Comparison of ENCODE assay signal across 15 cellular contexts in the genomic region with DNA sequence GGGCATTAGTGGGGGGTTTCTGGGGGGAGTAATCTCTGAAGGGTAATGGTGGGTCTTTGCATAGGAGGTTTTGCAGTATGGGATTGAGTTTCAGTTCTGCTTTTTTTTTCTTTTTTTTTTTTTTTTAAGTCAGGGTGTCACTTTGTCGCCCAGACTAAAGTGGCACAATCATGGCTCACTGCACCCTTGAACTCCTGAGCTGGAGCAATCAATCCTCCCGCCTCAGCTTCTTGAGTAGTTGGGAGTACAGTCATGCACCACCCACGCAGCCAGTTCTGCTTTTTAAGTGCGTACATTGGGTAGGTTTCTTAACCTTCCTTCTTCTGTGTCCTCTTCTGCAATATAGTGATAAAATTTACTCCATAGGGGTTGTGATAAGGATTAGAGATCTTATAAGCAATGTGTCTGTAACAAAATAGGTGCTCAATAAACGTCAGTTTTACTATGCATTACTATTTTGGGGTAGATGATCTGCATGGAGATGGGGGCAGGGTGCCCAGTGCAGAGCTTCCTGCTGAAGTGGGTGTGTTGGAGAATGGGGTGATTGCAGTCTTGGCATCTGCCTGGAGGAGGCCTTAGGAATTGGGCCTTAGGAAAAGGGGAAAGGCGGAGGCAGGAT. TPM values are rescaled to one million over a fixed set of nuclear protein-coding genes. Genes with fewer than 3 reads are reported as not detected.
A peak's percentile ranks its signal among the peaks of the same experiment; 100 is the strongest.
DNase-seq lines count a peak whose midpoint lies in the region; ATAC-seq and TF ChIP-seq lines count a peak whose summit lies in the region.
"Had no signal": no experiment of that assay in that cellular context is flagged by ENCODE, and none has a peak within 500 bp of the region (broad histone marks: within the 10 kb centered on the region; RNA-seq: fewer than 3 reads in every experiment).

No MANE protein-coding gene starts in this region.

- TF ChIP-seq POLR2A in breast epithelium (IDR thresholded peaks at IDR 0.05), result no peak
- TF ChIP-seq POLR2A in testis (IDR thresholded peaks at IDR 0.05), result no peak

- WGBS in testis, 2 donors, result 81 to 83% methylated on average over 6 of the region's 6 CpGs

- no peak overlapping the region for H3K4me3 ChIP-seq in breast epithelium
- no peak overlapping the region for H3K4me3 ChIP-seq in testis
- H3K4me3 ChIP-seq: right lobe of liver had no signal

- intact Hi-C loops in MCF 10A (cut with micrococcal nuclease), result no loop called here
- intact Hi-C loops in breast epithelium (cut with DNase I; ENCODE audit: low total_unique reads), result no loop called here
- intact Hi-C loops in testis (cut with DNase I; ENCODE audit: low total_unique reads), result no loop called here

- H3K4me3 Mint-ChIP-seq in MCF 10A (ENCODE audit: unreplicated experiment), result no peak overlapping the region
- H3K4me3 Mint-ChIP-seq in glutamatergic neuron (ENCODE audit: unreplicated experiment), result peak overlapping the region; percentile 34
- H3K4me3 Mint-ChIP-seq in T-helper 2 cell treated with Interferon-gamma antibody and Interleukin-4, amounts not matched to agents 5 μg/mL and 100 μg/mL, for 36 hours, result no peak overlapping the region

- H3K9me3 ChIP-seq in breast epithelium, result no peaks in the 10 kb centered on the region
- no peaks in the 10 kb centered on the region for H3K9me3 ChIP-seq in testis
- H3K9me3 ChIP-seq: BE2C, right lobe of liver had no signal

- H3K4me1 Mint-ChIP-seq in MCF 10A (ENCODE audit: insufficient read depth, unreplicated experiment) (peaks cover 6% of the 10 kb centered on the region), glutamatergic neuron (ENCODE audit: low read depth, unreplicated experiment) (peaks cover 17% of the 10 kb centered on the region)
- peaks cover 5% of the 10 kb centered on the region for H3K4me1 Mint-ChIP-seq in T-helper 2 cell treated with Interferon-gamma antibody and Interleukin-4, amounts not matched to agents 5 μg/mL and 100 μg/mL, for 36 hours (ENCODE audit: low read depth)

- H3K9me3 Mint-ChIP-seq in MCF 10A (ENCODE audit: unreplicated experiment) (no peaks in the 10 kb centered on the region), glutamatergic neuron (ENCODE audit: unreplicated experiment) (no peaks in the 10 kb centered on the region)
- no peaks in the 10 kb centered on the region for H3K9me3 Mint-ChIP-seq in T-helper 2 cell treated with Interferon-gamma antibody and Interleukin-4, amounts not matched to agents 5 μg/mL and 100 μg/mL, for 36 hours

- DNase-seq in MCF 10A (ENCODE audit: unreplicated experiment) (peak; percentile 68), breast epithelium (ENCODE audit: low spot score in 2 of 2) (no peak), OCI-M1 (lab: John Stamatoyannopoulos, UW) (peak; percentile 92), glutamatergic neuron (no peak), testis (peak; percentile 19), cortex of kidney (lab: John Stamatoyannopoulos, UW) (no peak)
- no peak for DNase-seq in T-helper 2 cell treated with Interferon-gamma antibody and Interleukin-4, amounts not matched to agents 5 μg/mL and 100 μg/mL, for 36 hours (ENCODE audit: low spot score)
- DNase-seq: activated CD8-positive, alpha-beta memory T cell treated with anti-CD3 and anti-CD28 coated beads, Interleukin-2, amount 50 U/mL, for 48 hours; BE2C; central memory CD4-positive, alpha-beta T cell; NCI-H187 treated with DMSO at 0.1 percent for 48 hours; right lobe of liver; SHP77 treated with DMSO at 0.1 percent for 48 hours had no signal

- no peak for TF ChIP-seq CTCF in MCF 10A (IDR thresholded peaks at IDR 0.05; ENCODE audit: unreplicated experiment)
- no peak for TF ChIP-seq CTCF in breast epithelium (IDR thresholded peaks at IDR 0.05)
- no peak for TF ChIP-seq CTCF in glutamatergic neuron (IDR thresholded peaks at IDR 0.05; ENCODE audit: partially characterized antibody, unreplicated experiment)
- TF ChIP-seq CTCF in testis (IDR thresholded peaks at IDR 0.05), result no peak

- CTCF ChIA-PET in MCF 10A (lab: Yijun Ruan, JAX), result interaction anchor here (1.0 to 10.2 kb wide), 5 partner anchors 14 to 70 kb away, joined by 3 to 151 read pairs (median 8); no protein-coding TSS in a partner anchor

- H3K36me3 Mint-ChIP-seq in MCF 10A (ENCODE audit: insufficient read depth, unreplicated experiment) (no peaks in the 10 kb centered on the region), glutamatergic neuron (ENCODE audit: unreplicated experiment) (no peaks in the 10 kb centered on the region)
- H3K36me3 Mint-ChIP-seq in T-helper 2 cell treated with Interferon-gamma antibody and Interleukin-4, amounts not matched to agents 5 μg/mL and 100 μg/mL, for 36 hours (ENCODE audit: low read depth), result no peaks in the 10 kb centered on the region

- POLR2A ChIA-PET in MCF 10A (lab: Yijun Ruan, JAX), result interaction anchor here (0.8 kb wide), 1 partner anchor 72 kb away, joined by 3 read pairs; no protein-coding TSS in a partner anchor

- ATAC-seq in GM18873 (IDR thresholded peaks at IDR 0.05; ENCODE audit: low FRiP score, unreplicated experiment), result no peak

- BruUV-seq in MCF 10A (replicated peaks; lab: Mats Ljungman, UMichigan), result no TSS peak

- peaks cover 27% of the 10 kb centered on the region for H3K27me3 Mint-ChIP-seq in MCF 10A (ENCODE audit: insufficient read depth, unreplicated experiment)
- H3K27me3 Mint-ChIP-seq in glutamatergic neuron (ENCODE audit: unreplicated experiment), result peaks cover 18% of the 10 kb centered on the region
- peaks cover 54% of the 10 kb centered on the region for H3K27me3 Mint-ChIP-seq in T-helper 2 cell treated with Interferon-gamma antibody and Interleukin-4, amounts not matched to agents 5 μg/mL and 100 μg/mL, for 36 hours (ENCODE audit: low read depth)

- H3K27ac ChIP-seq in breast epithelium (no peak overlapping the region), testis (no peak overlapping the region)
- H3K27ac ChIP-seq: right lobe of liver had no signal

- H3K4me1 ChIP-seq in breast epithelium (no peaks in the 10 kb centered on the region), testis (peaks cover 12% of the 10 kb centered on the region)
- H3K4me1 ChIP-seq: BE2C had no signal

- no peaks in the 10 kb centered on the region for H3K36me3 ChIP-seq in breast epithelium
- H3K36me3 ChIP-seq in testis (ENCODE audit: low read depth, missing control alignments), result no peaks in the 10 kb centered on the region
- H3K36me3 ChIP-seq: BE2C, right lobe of liver had no signal

- H3K27me3 ChIP-seq in breast epithelium (peaks cover 3 to 40% of the 10 kb centered on the region in 2 donors), testis (no peaks in the 10 kb centered on the region)
- H3K27me3 ChIP-seq: BE2C, right lobe of liver had no signal

- H3K27ac Mint-ChIP-seq in MCF 10A (ENCODE audit: low read depth, unreplicated experiment) (no peak overlapping the region), glutamatergic neuron (ENCODE audit: unreplicated experiment) (peak overlapping the region; percentile 28)
- H3K27ac Mint-ChIP-seq in T-helper 2 cell treated with Interferon-gamma antibody and Interleukin-4, amounts not matched to agents 5 μg/mL and 100 μg/mL, for 36 hours, result no peak overlapping the region

RNA-seq across cellular contexts. Expression of gene KAZALD1, which starts 9.6 kb away (rescaled TPM):
- total RNA-seq in MCF 10A (2022) (2.4 and 6.7 TPM in 2 replicates), breast epithelium (1 to 10 TPM; 2.8 to 4.9 (median 4.5) TPM), glutamatergic neuron (ENCODE audit: unreplicated experiment) (0.59 TPM), testis (10 to 100 TPM in 1 of 2 donors, 1 to 10 TPM in 1; 6.4 to 11.0 TPM)
- 6.8 TPM for polyA plus RNA-seq in testis (ENCODE audit: insufficient read depth, low read depth, low replicate concordance)

RNA-seq across cellular contexts. Expression of gene SFXN3, which starts 40.3 kb away (rescaled TPM):
- total RNA-seq in MCF 10A (2022), result 39.4 and 55.2 TPM in 2 replicates
- 10 to 100 TPM; 63.7 to 90.4 (median 75.7) TPM for total RNA-seq in breast epithelium
- 5.2 TPM for total RNA-seq in glutamatergic neuron (ENCODE audit: unreplicated experiment)
- 100 to 1,000 TPM in 1 of 2 donors, 10 to 100 TPM in 1; 70.7 to 125 TPM for total RNA-seq in testis
- polyA plus RNA-seq in testis (ENCODE audit: insufficient read depth, low read depth, low replicate concordance), result 38.5 TPM

RNA-seq across cellular contexts. Expression of gene PDZD7, which starts 40.4 kb away (rescaled TPM):
- 0.27 and 0.58 TPM in 2 replicates for total RNA-seq in MCF 10A (2022)
- total RNA-seq in breast epithelium, result 1 to 10 TPM in 1 of 3 donors, under 1 TPM in 2; 0.48 to 2.3 (median 0.66) TPM
- total RNA-seq in glutamatergic neuron (ENCODE audit: unreplicated experiment), result 1.5 TPM
- 1 to 10 TPM; 2.2 to 3.5 TPM for total RNA-seq in testis
- 1.6 TPM for polyA plus RNA-seq in testis (ENCODE audit: insufficient read depth, low read depth, low replicate concordance)

RNA-seq across cellular contexts. Expression of gene TLX1, which starts 59.7 kb away (rescaled TPM):
- not detected in 2 replicates for total RNA-seq in MCF 10A (2022)
- not detected for total RNA-seq in breast epithelium
- total RNA-seq in glutamatergic neuron (ENCODE audit: unreplicated experiment), result 14.3 TPM
- 1 to 10 TPM in 1 of 2 donors, under 1 TPM in 1; 0.99 to 1.7 TPM for total RNA-seq in testis
- polyA plus RNA-seq in testis (ENCODE audit: insufficient read depth, low read depth, low replicate concordance), result 0.44 TPM
- total RNA-seq: lung microvascular endothelial cell had no signal

Comparison
In these comparisons a context has a peak if more than half of its experiments do, and no peak if none do; other contexts are left out.
1. DNase-seq: peak in MCF 10A (single experiment), OCI-M1 (single experiment) and testis (single experiment); none in breast epithelium (0 of 2), glutamatergic neuron (single experiment), T-helper 2 cell treated with Interferon-gamma antibody and Interleukin-4, amounts not matched to agents 5 μg/mL and 100 μg/mL, for 36 hours (single experiment) and cortex of kidney (single experiment).